In genomic region chr1:160614410-160614809, GRCh38 we compare ENCODE assay signal across 1 cellular context.
TF ChIP-seq lines count a peak whose summit lies in the region.

No MANE protein-coding gene starts in this region.

TF ChIP-seq in GM12878, 131 proteins besides CTCF, POLR2A, EP300 and RAD21:
- TF ChIP-seq POLR2AphosphoS5 (IDR thresholded peaks at IDR 0.05; ENCODE audit: low read length) (peak; percentile 50; the same call in 1 of the 2 replicates), CHD1 (IDR thresholded peaks at IDR 0.05; ENCODE audit: low read depth, low read length) (no peak), CHD2 (IDR thresholded peaks at IDR 0.05; ENCODE audit: borderline replicate concordance, low read depth, low read length) (no peak), STAT1 (conservative IDR thresholded peaks at IDR 0.05) (no peak)
